In the genomic region with DNA sequence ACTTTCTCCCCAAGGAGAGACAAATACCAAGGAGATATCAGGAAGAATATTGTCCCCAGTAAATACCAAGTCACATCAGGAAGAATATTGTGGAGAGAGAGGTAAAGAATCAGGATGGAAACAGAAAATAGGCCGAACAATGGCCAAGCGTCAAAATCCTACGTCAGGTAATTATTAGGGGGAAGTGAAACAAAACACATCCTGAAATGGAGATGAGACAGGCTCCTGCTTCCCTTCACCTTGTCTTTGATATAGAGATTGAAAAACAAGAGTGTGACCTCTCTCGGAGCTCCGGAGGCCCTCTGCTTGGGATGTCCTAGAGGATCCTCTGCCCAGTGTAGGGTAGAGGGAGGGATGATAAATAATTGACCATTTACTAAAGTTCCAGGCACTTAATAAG, we compare ENCODE assay signal across 40 cellular contexts. TPM values are rescaled to one million over a fixed set of nuclear protein-coding genes. Genes with fewer than 3 reads are reported as not detected.
"Had no signal": no experiment of that assay in that cellular context is flagged by ENCODE, and none has a peak within 500 bp of the region (broad histone marks: within the 10 kb centered on the region; RNA-seq: fewer than 3 reads in every experiment).

No MANE protein-coding gene starts in this region.

- H3K27me3 ChIP-seq: MG63 had no signal

- DNase-seq: Kasumi-1, MG63, MM.1S, MV-4-11, NCI-H1048, NCI-H1092, NCI-H1092 treated with DMSO at 0.1 percent for 48 hours, NCI-H1105, NCI-H1105 treated with DMSO at 0.1 percent for 48 hours, NCI-H1417, NCI-H1417 treated with DMSO at 0.1 percent for 48 hours, NCI-H1436, NCI-H1436 treated with DMSO at 0.1 percent for 48 hours, NCI-H146, NCI-H1694, NCI-H1694 treated with DMSO at 0.1 percent for 48 hours, NCI-H187, NCI-H187 treated with DMSO at 0.1 percent for 48 hours, NCI-H1930, NCI-H2029, NCI-H2029 treated with DMSO at 0.1 percent for 48 hours, NCI-H2081, NCI-H2081 treated with DMSO at 0.1 percent for 48 hours, NCI-H2107, NCI-H2171, NCI-H2171 treated with DMSO at 0.1 percent for 48 hours, NCI-H2227 treated with DMSO at 0.1 percent for 48 hours, NCI-H226, NCI-H345, NCI-H446, NCI-H446 treated with DMSO at 0.1 percent for 48 hours, NCI-H510A, NCI-H510A treated with DMSO at 0.1 percent for 48 hours, NCI-H524, NCI-H524 treated with DMSO at 0.1 percent for 48 hours, NCI-H526 had no signal

- H3K4me3 ChIP-seq: MG63 had no signal

- H3K9me3 ChIP-seq: MG63 had no signal

- H3K36me3 ChIP-seq: MG63 had no signal

RNA-seq across cellular contexts. Expression of gene IZUMO1R, which starts 27.4 kb away (rescaled TPM):
- total RNA-seq: LHCN-M2, M059J, MCF 10A, NCI-H460 had no signal
